ENCODE assay signal across 8 cellular contexts in genomic region chr11:73596547-73596946, GRCh38. TPM values are rescaled to one million over a fixed set of nuclear protein-coding genes. Genes with fewer than 3 reads are reported as not detected.
DNase-seq lines count a peak whose midpoint lies in the region; ATAC-seq and TF ChIP-seq lines count a peak whose summit lies in the region.

No MANE protein-coding gene starts in this region.

- no peaks in the 10 kb centered on the region for H3K9me3 Mint-ChIP-seq in activated T-helper 17 cell treated with anti-CD3 and anti-CD28 coated beads, Interleukin-2, amount 50 U/mL, for 72 hours

- ATAC-seq in heart right ventricle (no peak), left cardiac atrium (no peak), upper lobe of right lung (no peak)
- ATAC-seq in activated T-helper 17 cell treated with anti-CD3 and anti-CD28 coated beads, Interleukin-2, amount 50 U/mL, for 72 hours (replicated peaks): no peak

- TF ChIP-seq EP300 in transverse colon (IDR thresholded peaks at IDR 0.05; ENCODE audit: low read depth): no peak

- H3K4me1 Mint-ChIP-seq in activated T-helper 17 cell treated with anti-CD3 and anti-CD28 coated beads, Interleukin-2, amount 50 U/mL, for 72 hours: peaks cover 29% of the 10 kb centered on the region

- no peak for TF ChIP-seq POLR2A in transverse colon (IDR thresholded peaks at IDR 0.05)

- peak overlapping the region; percentile 98 for H3K27ac Mint-ChIP-seq in activated T-helper 17 cell treated with anti-CD3 and anti-CD28 coated beads, Interleukin-2, amount 50 U/mL, for 72 hours

- 93 to 96% methylated on average over 2 of the region's 2 CpGs for WGBS in heart right ventricle, 2 donors
- 95 to 96% methylated on average over 2 of the region's 2 CpGs for WGBS in transverse colon (ENCODE audit: low coverage in 1 of 2), 2 donors

- H3K4me1 ChIP-seq in heart right ventricle (peaks cover 4 to 32% (median 21%) of the 10 kb centered on the region in 9 donors), iPS-18a (ENCODE audit: control insufficient read depth, low read depth, low read length) (peaks cover 14% of the 10 kb centered on the region), upper lobe of right lung (peaks cover 9% of the 10 kb centered on the region), transverse colon (peaks cover 6 to 43% (median 12%) of the 10 kb centered on the region in 4 donors)

- H3K36me3 Mint-ChIP-seq in activated T-helper 17 cell treated with anti-CD3 and anti-CD28 coated beads, Interleukin-2, amount 50 U/mL, for 72 hours (ENCODE audit: low read depth): peaks cover 6% of the 10 kb centered on the region

- no peak overlapping the region for H3K9ac ChIP-seq in iPS-18a (ENCODE audit: low read length)

- peak overlapping the region; percentile 99 for H3K4me3 Mint-ChIP-seq in activated T-helper 17 cell treated with anti-CD3 and anti-CD28 coated beads, Interleukin-2, amount 50 U/mL, for 72 hours

- TF ChIP-seq CTCF in heart right ventricle (IDR thresholded peaks at IDR 0.05) (no peak), upper lobe of right lung (IDR thresholded peaks at IDR 0.05) (no peak), transverse colon (IDR thresholded peaks at IDR 0.05) (no peak)

- peak overlapping the region in 7 of 10 donors; percentile 73 to 92 (median 87) for H3K4me3 ChIP-seq in heart right ventricle
- H3K4me3 ChIP-seq in iPS-18a (ENCODE audit: low read length): peak overlapping the region; percentile 74
- peak overlapping the region; percentile 68 for H3K4me3 ChIP-seq in upper lobe of right lung
- no peak overlapping the region for H3K4me3 ChIP-seq in transverse colon

- H3K27ac ChIP-seq in heart right ventricle (no peak overlapping the region), iPS-18a (ENCODE audit: low read length) (no peak overlapping the region), upper lobe of right lung (no peak overlapping the region), transverse colon (no peak overlapping the region)

- H3K27me3 Mint-ChIP-seq in activated T-helper 17 cell treated with anti-CD3 and anti-CD28 coated beads, Interleukin-2, amount 50 U/mL, for 72 hours: no peaks in the 10 kb centered on the region

- in situ Hi-C loops in transverse colon (cut with MboI; ENCODE audit: low pct_ligation_motif_present in 1 of 4, low pct_unique_long_range_greater_than_20kb in 1 of 4, low sequenced_read_pairs in 3 of 4): no loop called here

- DNase-seq in heart right ventricle (no peak), left cardiac atrium (no peak), upper lobe of right lung (no peak), NCI-H128 (lab: John Stamatoyannopoulos, UW; ENCODE audit: unreplicated experiment) (no peak), NCI-H2029 treated with DMSO at 0.1 percent for 48 hours (lab: John Stamatoyannopoulos, UW) (no peak), transverse colon (no peak)

- intact Hi-C loops in heart right ventricle (cut with DNase I) (loop anchor here in 2 of 10 donors (5.0 to 10.0 kb wide), 5 partner anchors 44 to 194 kb away; no protein-coding TSS in a partner anchor), left cardiac atrium (cut with DNase I) (loop anchor here in 1 of 2 donors (5.0 kb wide), 1 partner anchor 189 kb away; no protein-coding TSS in a partner anchor), upper lobe of right lung (cut with DNase I) (no loop called here), transverse colon (cut with DNase I; ENCODE audit: low total_unique reads) (no loop called here)

- H3K27me3 ChIP-seq in heart right ventricle (no peaks in the 10 kb centered on the region), iPS-18a (ENCODE audit: control insufficient read depth, insufficient read depth, low read length) (no peaks in the 10 kb centered on the region), upper lobe of right lung (no peaks in the 10 kb centered on the region), transverse colon (no peaks in the 10 kb centered on the region)

- no peaks in the 10 kb centered on the region for H3K36me3 ChIP-seq in heart right ventricle
- no peaks in the 10 kb centered on the region for H3K36me3 ChIP-seq in iPS-18a (ENCODE audit: control insufficient read depth, low read depth, low read length)
- H3K36me3 ChIP-seq in upper lobe of right lung: no peaks in the 10 kb centered on the region
- H3K36me3 ChIP-seq in transverse colon: no peaks in the 10 kb centered on the region

- H3K9me3 ChIP-seq in heart right ventricle (no peaks in the 10 kb centered on the region), iPS-18a (ENCODE audit: control insufficient read depth, low read depth, low read length) (no peaks in the 10 kb centered on the region), upper lobe of right lung (no peaks in the 10 kb centered on the region), transverse colon (no peaks in the 10 kb centered on the region)

RNA-seq across cellular contexts. Expression of gene FAM168A, which starts 1.4 kb away (rescaled TPM):
- total RNA-seq in heart right ventricle (10 to 100 TPM; 26.7 to 37.1 (median 33.2) TPM), left cardiac atrium (10 to 100 TPM; 31.5 to 35.2 TPM), upper lobe of right lung (30.7 TPM), transverse colon (10 to 100 TPM; 17.5 to 43.4 (median 23.3) TPM)
- polyA plus RNA-seq in heart right ventricle: 1 to 10 TPM; 7.9 to 9.1 TPM
- 10 to 100 TPM; 16.0 to 33.2 TPM for total RNA-seq in activated T-helper 17 cell treated with anti-CD3 and anti-CD28 coated beads, Interleukin-2, amount 50 U/mL, for 72 hours

RNA-seq across cellular contexts. Expression of gene PLEKHB1, which starts 49.8 kb away (rescaled TPM):
- total RNA-seq in heart right ventricle: 10 to 100 TPM in 8 of 10 donors, 1 to 10 TPM in 2; 6.5 to 44.8 (median 18.8) TPM
- polyA plus RNA-seq in heart right ventricle: 10 to 100 TPM in 1 of 2 donors, under 1 TPM in 1; 0.71 to 11.8 TPM
- total RNA-seq in left cardiac atrium: 10 to 100 TPM in 1 of 2 donors, 1 to 10 TPM in 1; 9.9 to 11.2 TPM
- total RNA-seq in activated T-helper 17 cell treated with anti-CD3 and anti-CD28 coated beads, Interleukin-2, amount 50 U/mL, for 72 hours: 10 to 100 TPM in 1 of 2 donors, 1 to 10 TPM in 1; 9.7 to 11.9 TPM
- 30.5 TPM for total RNA-seq in upper lobe of right lung
- 10 to 100 TPM in 1 of 4 donors, 1 to 10 TPM in 3; 7.2 to 23.5 (median 9.6) TPM for total RNA-seq in transverse colon

Comparison
In these comparisons a context has a peak if more than half of its experiments do, and no peak if none do; other contexts are left out.
1. H3K4me3 ChIP-seq: peak in heart right ventricle (7 of 10), iPS-18a (single experiment) and upper lobe of right lung (single experiment); none in transverse colon (0 of 4).